Comparison of ENCODE assay signal across 8 cellular contexts in the genomic region with DNA sequence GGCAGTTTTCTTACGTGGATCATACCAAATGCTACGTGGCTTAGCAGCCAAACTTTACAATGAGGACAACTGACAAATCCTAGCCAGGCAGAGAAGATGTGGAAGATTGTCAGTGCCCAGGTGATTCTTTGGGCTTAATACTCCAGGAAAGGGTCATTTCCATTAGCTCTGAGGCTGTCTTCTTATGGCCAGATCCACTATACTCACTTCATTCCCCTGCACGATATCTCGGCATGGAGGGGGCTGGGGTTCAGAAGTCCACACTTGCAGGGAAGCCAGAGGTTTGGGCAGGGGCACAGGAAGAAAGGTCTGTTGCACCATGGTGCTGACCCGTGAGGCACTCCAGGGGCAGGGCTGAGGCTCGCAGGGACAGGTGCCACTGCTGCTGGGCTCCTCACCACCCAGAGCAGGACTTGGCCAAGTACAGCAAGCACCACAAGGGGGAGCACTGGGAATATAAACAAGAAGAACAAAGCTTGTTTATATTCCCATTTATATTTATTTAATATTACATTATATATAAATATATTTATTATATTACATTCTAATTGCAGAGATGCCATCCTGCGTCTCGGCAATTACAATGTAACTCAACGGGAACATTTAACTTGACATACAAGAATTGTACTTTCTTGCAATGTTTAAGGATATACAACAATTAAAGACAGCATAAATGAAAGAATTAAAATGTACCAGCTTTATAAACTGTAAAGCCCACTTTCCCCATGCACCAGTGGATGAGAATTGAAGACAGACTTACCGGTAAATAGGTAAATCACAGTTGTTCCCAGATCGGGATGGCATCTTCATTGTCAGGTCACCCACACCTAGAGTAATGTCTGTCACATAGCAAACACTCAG. TPM values are rescaled to one million over a fixed set of nuclear protein-coding genes. Genes with fewer than 3 reads are reported as not detected.
A peak's percentile ranks its signal among the peaks of the same experiment; 100 is the strongest.
DNase-seq lines count a peak whose midpoint lies in the region; ATAC-seq and TF ChIP-seq lines count a peak whose summit lies in the region.

No MANE protein-coding gene starts in this region.

- H3K27me3 Mint-ChIP-seq in activated CD8-positive, alpha-beta T cell treated with anti-CD3 and anti-CD28 coated beads for 36 hours, result peaks cover 2% of the 10 kb centered on the region

- CTCF ChIA-PET in activated CD8-positive, alpha-beta T cell treated with anti-CD3 and anti-CD28 coated beads for 36 hours (lab: Charles Lee), result interaction anchor here (0.7 to 9.0 kb wide), 32 partner anchors 8 to 372 kb away, joined by 3 to 73 read pairs (median 4); a partner anchor contains a TSS

- H3K27ac ChIP-seq in effector memory CD4-positive, alpha-beta T cell (ENCODE audit: insufficient read depth, low read length, poor library complexity, severe bottlenecking), result no peak overlapping the region

- no peaks in the 10 kb centered on the region for H3K36me3 ChIP-seq in effector memory CD4-positive, alpha-beta T cell (ENCODE audit: control insufficient read depth, insufficient read depth, low read length)

- no peaks in the 10 kb centered on the region for H3K9me3 ChIP-seq in effector memory CD4-positive, alpha-beta T cell (ENCODE audit: control insufficient read depth, low read length)

- H3K4me1 Mint-ChIP-seq in activated CD8-positive, alpha-beta T cell treated with anti-CD3 and anti-CD28 coated beads for 36 hours (ENCODE audit: low read depth), result no peaks in the 10 kb centered on the region

- peak; percentile 57 for ATAC-seq in HG03135 (IDR thresholded peaks at IDR 0.05; ENCODE audit: unreplicated experiment)
- ATAC-seq in activated CD8-positive, alpha-beta T cell treated with anti-CD3 and anti-CD28 coated beads for 36 hours, result peak; percentile 95
- no peak for ATAC-seq in HG02840 (IDR thresholded peaks at IDR 0.05; ENCODE audit: low FRiP score, unreplicated experiment)

- TF ChIP-seq CTCF in activated CD8-positive, alpha-beta T cell treated with anti-CD3 and anti-CD28 coated beads for 36 hours (IDR thresholded peaks at IDR 0.05), result peak; percentile 95

- intact Hi-C loops in activated CD8-positive, alpha-beta T cell treated with anti-CD3 and anti-CD28 coated beads for 36 hours (cut with micrococcal nuclease), result loop anchor here (5.0 kb wide), 1 partner anchor 208 kb away; no protein-coding TSS in a partner anchor

- H3K4me3 ChIP-seq in effector memory CD4-positive, alpha-beta T cell (ENCODE audit: insufficient read depth, low read depth, low read length, poor library complexity, severe bottlenecking), result no peak overlapping the region

- H3K9me3 Mint-ChIP-seq in activated CD8-positive, alpha-beta T cell treated with anti-CD3 and anti-CD28 coated beads for 36 hours, result no peaks in the 10 kb centered on the region

- no peaks in the 10 kb centered on the region for H3K36me3 Mint-ChIP-seq in activated CD8-positive, alpha-beta T cell treated with anti-CD3 and anti-CD28 coated beads for 36 hours (ENCODE audit: low read depth)

- peak; percentile 78 for DNase-seq in GM03348 (ENCODE audit: low spot score)
- peak; percentile 76 for DNase-seq in NCI-H82 (lab: John Stamatoyannopoulos, UW)
- DNase-seq in activated CD8-positive, alpha-beta T cell treated with anti-CD3 and anti-CD28 coated beads for 36 hours, result peak; percentile 85
- peak in 2 of 3 donors; percentile 9 to 29 for DNase-seq in effector memory CD4-positive, alpha-beta T cell
- peak; percentile 79 for DNase-seq in midbrain (lab: John Stamatoyannopoulos, UW)
- DNase-seq in stimulated activated CD8-positive, alpha-beta memory T cell treated with anti-CD3 and anti-CD28 coated beads, Interleukin-4, amount 100 ng/mL, for 24 hours (ENCODE audit: low read depth), result peak; percentile 26

- POLR2A ChIA-PET in activated CD8-positive, alpha-beta T cell treated with anti-CD3 and anti-CD28 coated beads for 36 hours (lab: Charles Lee), result interaction anchor here (0.9 to 1.7 kb wide), 4 partner anchors 11 to 48 kb away, joined by 3 to 6 read pairs (median 3); a partner anchor contains a TSS

- no peaks in the 10 kb centered on the region for H3K27me3 ChIP-seq in effector memory CD4-positive, alpha-beta T cell (replicated peaks; ENCODE audit: control insufficient read depth, insufficient read depth, low read length, poor library complexity, severe bottlenecking)

- no peak overlapping the region for H3K4me3 Mint-ChIP-seq in activated CD8-positive, alpha-beta T cell treated with anti-CD3 and anti-CD28 coated beads for 36 hours

- H3K4me1 ChIP-seq in effector memory CD4-positive, alpha-beta T cell (ENCODE audit: control insufficient read depth, insufficient read depth, low read length, poor library complexity, severe bottlenecking), result no peaks in the 10 kb centered on the region

- H3K27ac Mint-ChIP-seq in activated CD8-positive, alpha-beta T cell treated with anti-CD3 and anti-CD28 coated beads for 36 hours, result no peak overlapping the region

RNA-seq across cellular contexts. Expression of a gene that starts 27.2 kb away (rescaled TPM):
- not detected for total RNA-seq in activated CD8-positive, alpha-beta T cell treated with anti-CD3 and anti-CD28 coated beads for 36 hours

RNA-seq across cellular contexts. Expression of a gene that starts 33.5 kb away (rescaled TPM):
- total RNA-seq in activated CD8-positive, alpha-beta T cell treated with anti-CD3 and anti-CD28 coated beads for 36 hours, result 100 to 1,000 TPM; 324 to 329 TPM

RNA-seq across cellular contexts. Expression of a gene that starts 43.8 kb away (rescaled TPM):
- not detected for total RNA-seq in activated CD8-positive, alpha-beta T cell treated with anti-CD3 and anti-CD28 coated beads for 36 hours

Comparison
In these comparisons a context has a peak if more than half of its experiments do, and no peak if none do; other contexts are left out.
1. DNase-seq: peak in every context shown above with its lines; median percentile 85 in activated CD8-positive, alpha-beta T cell treated with anti-CD3 and anti-CD28 coated beads for 36 hours; 79 in midbrain; 78 in GM03348; 76 in NCI-H82; 26 in stimulated activated CD8-positive, alpha-beta memory T cell treated with anti-CD3 and anti-CD28 coated beads, Interleukin-4, amount 100 ng/mL, for 24 hours; 19 in effector memory CD4-positive, alpha-beta T cell.